Comparison of ENCODE assay signal across 13 cellular contexts in the genomic region with DNA sequence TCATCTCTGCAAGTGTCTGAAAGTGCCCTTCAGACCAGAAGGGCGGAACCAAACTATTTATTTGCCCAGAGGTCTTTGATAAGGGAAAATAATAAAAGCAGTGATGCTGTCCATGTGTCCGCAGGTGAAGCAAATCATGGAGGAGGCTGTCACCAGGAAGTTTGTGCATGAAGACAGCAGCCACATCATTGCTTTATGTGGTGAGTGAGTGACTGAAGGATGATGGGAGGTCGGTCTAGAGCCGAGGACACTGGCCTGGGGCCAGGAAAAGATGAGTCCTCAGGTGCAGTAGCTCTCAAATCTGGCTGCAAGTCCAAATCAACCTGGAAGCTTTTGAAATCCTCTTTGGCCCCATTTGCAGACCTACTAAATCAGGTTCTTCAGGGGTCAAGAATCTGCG. TPM values are rescaled to one million over a fixed set of nuclear protein-coding genes. Genes with fewer than 3 reads are reported as not detected.
DNase-seq lines count a peak whose midpoint lies in the region; ATAC-seq lines count a peak whose summit lies in the region.
"Had no signal": no experiment of that assay in that cellular context is flagged by ENCODE, and none has a peak within 500 bp of the region (broad histone marks: within the 10 kb centered on the region; RNA-seq: fewer than 3 reads in every experiment).

No MANE protein-coding gene starts in this region.

- H3K36me3 ChIP-seq in H7 (replicated peaks; ENCODE audit: control insufficient read depth, insufficient read depth, low read length) = no peaks in the 10 kb centered on the region; the same call in 1 of the 2 replicates
- H3K36me3 ChIP-seq: uterus had no signal

- H3K4me3 ChIP-seq in H7 (ENCODE audit: insufficient read depth, low read depth, low read length) = no peak overlapping the region
- H3K4me3 ChIP-seq: hepatocyte, left lung, uterus had no signal

- ATAC-seq in stimulated activated naive CD8-positive, alpha-beta T cell treated with anti-CD3 and anti-CD28 coated beads, Interleukin-15, Interleukin-2, amounts not matched to agents 100 U/mL and 50 U/mL, for 24 hours = peak; percentile 80
- ATAC-seq in GM19023 (IDR thresholded peaks at IDR 0.05; ENCODE audit: unreplicated experiment) = no peak
- ATAC-seq: left lung, right cardiac atrium had no signal

- no peaks in the 10 kb centered on the region for H3K27me3 ChIP-seq in H7 (ENCODE audit: control insufficient read depth, insufficient read depth, low read length)
- H3K27me3 ChIP-seq: hepatocyte, left lung, uterus had no signal

- DNase-seq in activated naive CD4-positive, alpha-beta T cell treated with Interleukin-2 at 50 U/mL for 16 hours = peak; percentile 42
- DNase-seq in activated naive CD4-positive, alpha-beta T cell treated with anti-CD3 and anti-CD28 coated beads, Interleukin-2, amount 50 U/mL, for 16 hours = no peak
- peak; percentile 28 to 34 for DNase-seq in activated CD8-positive, alpha-beta memory T cell treated with anti-CD3 and anti-CD28 coated beads for 1 hour (ENCODE audit: extremely low read depth in 1 of 2, low read depth in 1 of 2)
- DNase-seq in iris pigment epithelial cell (ENCODE audit: low read depth) (peak; percentile 21), H7 (no peak), NCI-H2171 treated with DMSO at 0.1 percent for 48 hours (lab: John Stamatoyannopoulos, UW) (no peak)
- peak; percentile 68 for DNase-seq in stimulated activated naive CD8-positive, alpha-beta T cell treated with anti-CD3 and anti-CD28 coated beads, Interleukin-15, Interleukin-2, amounts not matched to agents 100 U/mL and 50 U/mL, for 24 hours
- DNase-seq: right cardiac atrium, T1000, uterus had no signal

RNA-seq across cellular contexts. Expression of a gene that starts 6.1 kb away (rescaled TPM):
- total RNA-seq in H7 (2014; rRNA removed; shearing (Covaris generic)) = 31.4 and 35.8 TPM in 2 replicates

RNA-seq across cellular contexts. Expression of a gene that starts 7.2 kb away (rescaled TPM):
- total RNA-seq in H7 (2014; rRNA removed; shearing (Covaris generic)) = 70.1 and 81.8 TPM in 2 replicates

RNA-seq across cellular contexts. Expression of a gene that starts 39.7 kb away (rescaled TPM):
- total RNA-seq in H7 (2014; rRNA removed; shearing (Covaris generic)) = 7.6 and 9.6 TPM in 2 replicates

RNA-seq across cellular contexts. Expression of a gene that starts 39.8 kb away (rescaled TPM):
- 18.2 and 24.3 TPM in 2 replicates for total RNA-seq in H7 (2014; rRNA removed; shearing (Covaris generic))

RNA-seq across cellular contexts. Expression of a gene that starts 57.4 kb away (rescaled TPM):
- 9.0 and 13.4 TPM in 2 replicates for total RNA-seq in H7 (2014; rRNA removed; shearing (Covaris generic))

Comparison
In these comparisons a context has a peak if more than half of its experiments do, and no peak if none do; other contexts are left out.
1. DNase-seq: peak in activated naive CD4-positive, alpha-beta T cell treated with Interleukin-2 at 50 U/mL for 16 hours (single experiment), activated CD8-positive, alpha-beta memory T cell treated with anti-CD3 and anti-CD28 coated beads for 1 hour (2 of 2), iris pigment epithelial cell (single experiment) and stimulated activated naive CD8-positive, alpha-beta T cell treated with anti-CD3 and anti-CD28 coated beads, Interleukin-15, Interleukin-2, amounts not matched to agents 100 U/mL and 50 U/mL, for 24 hours (single experiment); none in activated naive CD4-positive, alpha-beta T cell treated with anti-CD3 and anti-CD28 coated beads, Interleukin-2, amount 50 U/mL, for 16 hours (single experiment), H7 (single experiment) and NCI-H2171 treated with DMSO at 0.1 percent for 48 hours (single experiment).